ENCODE assay signal across 8 cellular contexts in genomic region chr19:10231624-10232228, GRCh38. TPM values are rescaled to one million over a fixed set of nuclear protein-coding genes. Genes with fewer than 3 reads are reported as not detected.
DNase-seq lines count a peak whose midpoint lies in the region; ATAC-seq, FAIRE-seq and TF ChIP-seq lines count a peak whose summit lies in the region.
"Had no signal": no experiment of that assay in that cellular context is flagged by ENCODE, and none has a peak within 500 bp of the region (broad histone marks: within the 10 kb centered on the region; RNA-seq: fewer than 3 reads in every experiment).

No MANE protein-coding gene starts in this region.

- ATAC-seq in stimulated activated naive B cell treated with anti-CD40 and anti-IgM and Interleukin-4, amounts not matched to agents 10 μg/mL and 1 μg/mL and 100 μg/mL, for 72 hours (replicated peaks) = no peak
- ATAC-seq in HG02588 (IDR thresholded peaks at IDR 0.05; ENCODE audit: unreplicated experiment) = no peak

- H3K27me3 Mint-ChIP-seq in activated CD4-positive, alpha-beta memory T cell treated with anti-CD3 and anti-CD28 coated beads, Interleukin-2, amount 10 ng/mL, durations not matched to agents 7 days and 5 days = no peaks in the 10 kb centered on the region
- no peaks in the 10 kb centered on the region for H3K27me3 Mint-ChIP-seq in stimulated activated naive B cell treated with anti-CD40 and anti-IgM and Interleukin-4, amounts not matched to agents 10 μg/mL and 1 μg/mL and 100 μg/mL, for 72 hours

- peak overlapping the region; percentile 78 for H3K4me3 ChIP-seq in HEK293 (ENCODE audit: low read depth, low read length)
- H3K4me3 ChIP-seq in iPS DF 6.9 (ENCODE audit: low read length) = peak overlapping the region; percentile 74; the same call in 1 of the 2 replicates

- no peak for FAIRE-seq in HTR-8/SVneo (lab: Jason Lieb, UNC)

- no peaks in the 10 kb centered on the region for H3K27me3 ChIP-seq in iPS DF 6.9 (ENCODE audit: control insufficient read depth, insufficient read depth, low read length)
- H3K27me3 ChIP-seq: foreskin keratinocyte had no signal

- H3K4me1 Mint-ChIP-seq in activated CD4-positive, alpha-beta memory T cell treated with anti-CD3 and anti-CD28 coated beads, Interleukin-2, amount 10 ng/mL, durations not matched to agents 7 days and 5 days = peaks cover 31% of the 10 kb centered on the region
- peaks cover 32 to 63% of the 10 kb centered on the region in 2 donors for H3K4me1 Mint-ChIP-seq in stimulated activated naive B cell treated with anti-CD40 and anti-IgM and Interleukin-4, amounts not matched to agents 10 μg/mL and 1 μg/mL and 100 μg/mL, for 72 hours

- TF ChIP-seq CTCF in HEK293 (tag by site-specific recombination; IDR thresholded peaks at IDR 0.05) = no peak

- H3K4me1 ChIP-seq in HEK293 (ENCODE audit: control insufficient read depth, insufficient read depth, low read length) (no peaks in the 10 kb centered on the region), iPS DF 6.9 (ENCODE audit: control insufficient read depth, insufficient read depth, low read length) (no peaks in the 10 kb centered on the region; the same call in 1 of the 2 replicates)
- H3K4me1 ChIP-seq: foreskin keratinocyte had no signal

- H3K9me3 ChIP-seq in HEK293 (ENCODE audit: control insufficient read depth, insufficient read depth, low read depth, low read length) (no peaks in the 10 kb centered on the region), iPS DF 6.9 (ENCODE audit: control insufficient read depth, insufficient read depth, low read length) (no peaks in the 10 kb centered on the region)

- POLR2A ChIA-PET in HEK293 (lab: Yijun Ruan, JAX) = interaction anchor here (0.6 to 1.4 kb wide), 9 partner anchors 8 to 632 kb away, joined by 3 to 5 read pairs (median 3); partner anchors contain the start of genes DNMT1, MRPL4 and UBL5
- POLR2A ChIA-PET in activated CD4-positive, alpha-beta memory T cell treated with anti-CD3 and anti-CD28 coated beads, Interleukin-2, amount 10 ng/mL, durations not matched to agents 7 days and 5 days (lab: Charles Lee) = interaction anchor here (1.3 kb wide), 3 partner anchors 18 to 39 kb away, joined by 3 to 4 read pairs (median 3); partner anchors contain the start of gene DNMT1

- H3K27ac Mint-ChIP-seq in activated CD4-positive, alpha-beta memory T cell treated with anti-CD3 and anti-CD28 coated beads, Interleukin-2, amount 10 ng/mL, durations not matched to agents 7 days and 5 days = peak overlapping the region; percentile 38
- peak overlapping the region; percentile 81 for H3K27ac Mint-ChIP-seq in stimulated activated naive B cell treated with anti-CD40 and anti-IgM and Interleukin-4, amounts not matched to agents 10 μg/mL and 1 μg/mL and 100 μg/mL, for 72 hours

- no peaks in the 10 kb centered on the region for H3K9me3 Mint-ChIP-seq in activated CD4-positive, alpha-beta memory T cell treated with anti-CD3 and anti-CD28 coated beads, Interleukin-2, amount 10 ng/mL, durations not matched to agents 7 days and 5 days
- H3K9me3 Mint-ChIP-seq in stimulated activated naive B cell treated with anti-CD40 and anti-IgM and Interleukin-4, amounts not matched to agents 10 μg/mL and 1 μg/mL and 100 μg/mL, for 72 hours = peaks cover 0 to 1% of the 10 kb centered on the region in 2 donors

- CTCF ChIA-PET in HEK293 (lab: Yijun Ruan, JAX) = interaction anchor here (0.7 kb wide), 2 partner anchors 10 to 90 kb away, joined by 3 to 5 read pairs; no protein-coding TSS in a partner anchor
- CTCF ChIA-PET in activated CD4-positive, alpha-beta memory T cell treated with anti-CD3 and anti-CD28 coated beads, Interleukin-2, amount 10 ng/mL, durations not matched to agents 7 days and 5 days (lab: Charles Lee) = interaction anchor here (0.9 to 3.8 kb wide), 4 partner anchors 11 to 37 kb away, joined by 3 to 19 read pairs (median 4); partner anchors contain the start of gene DNMT1

- H3K27ac ChIP-seq in HEK293 (ENCODE audit: extremely low read depth, low read depth, low read length) (no peak overlapping the region), iPS DF 6.9 (ENCODE audit: low read length) (no peak overlapping the region)

- H3K4me3 Mint-ChIP-seq in activated CD4-positive, alpha-beta memory T cell treated with anti-CD3 and anti-CD28 coated beads, Interleukin-2, amount 10 ng/mL, durations not matched to agents 7 days and 5 days = peak overlapping the region; percentile 86
- H3K4me3 Mint-ChIP-seq in stimulated activated naive B cell treated with anti-CD40 and anti-IgM and Interleukin-4, amounts not matched to agents 10 μg/mL and 1 μg/mL and 100 μg/mL, for 72 hours = peak overlapping the region; percentile 84 to 94

- DNase-seq in activated CD4-positive, alpha-beta memory T cell treated with anti-CD3 and anti-CD28 coated beads, Interleukin-2, amount 10 ng/mL, durations not matched to agents 7 days and 5 days = no peak
- DNase-seq in iPS DF 6.9 (ENCODE audit: low read depth, low spot score) (no peak), GM19238 (ENCODE audit: insufficient read length, low spot score) (no peak), HTR-8/SVneo (ENCODE audit: insufficient read length, low spot score) (no peak)
- no peak for DNase-seq in stimulated activated naive B cell treated with anti-CD40 and anti-IgM and Interleukin-4, amounts not matched to agents 10 μg/mL and 1 μg/mL and 100 μg/mL, for 72 hours
- DNase-seq: foreskin keratinocyte had no signal

- no CpG with 5 or more reads among the region's 8 CpGs for WGBS in iPS DF 6.9 (ENCODE audit: insufficient coverage, insufficient read length)

- no peaks in the 10 kb centered on the region for H3K36me3 Mint-ChIP-seq in activated CD4-positive, alpha-beta memory T cell treated with anti-CD3 and anti-CD28 coated beads, Interleukin-2, amount 10 ng/mL, durations not matched to agents 7 days and 5 days (ENCODE audit: low read depth)
- H3K36me3 Mint-ChIP-seq in stimulated activated naive B cell treated with anti-CD40 and anti-IgM and Interleukin-4, amounts not matched to agents 10 μg/mL and 1 μg/mL and 100 μg/mL, for 72 hours = peaks cover 2 to 3% of the 10 kb centered on the region in 2 donors

- no peaks in the 10 kb centered on the region for H3K36me3 ChIP-seq in HEK293 (ENCODE audit: control insufficient read depth in 2 of 2, insufficient read depth in 1 of 2, low read length in 2 of 2)
- H3K36me3 ChIP-seq in iPS DF 6.9 (ENCODE audit: control insufficient read depth, insufficient read depth, low read length) = no peaks in the 10 kb centered on the region

TF ChIP-seq in HEK293, 187 proteins besides CTCF, POLR2A, EP300 and RAD21 (continues in another document):
- TF ChIP-seq SP7 (tag by site-specific recombination; IDR thresholded peaks at IDR 0.05) (no peak), ZNF398 (tag by site-specific recombination; IDR thresholded peaks at IDR 0.05) (no peak), ZNF626 (tag by site-specific recombination; IDR thresholded peaks at IDR 0.05) (no peak), ZNF18 (tag by site-specific recombination; IDR thresholded peaks at IDR 0.05) (no peak), ZEB2 (tag by site-specific recombination; IDR thresholded peaks at IDR 0.05) (0 out of 2 replicates have a peak, but pooled peaks have one; percentile 30)

RNA-seq across cellular contexts. Expression of gene S1PR2, which starts 0.6 kb away (rescaled TPM):
- total RNA-seq in activated CD4-positive, alpha-beta memory T cell treated with anti-CD3 and anti-CD28 coated beads, Interleukin-2, amount 10 ng/mL, durations not matched to agents 7 days and 5 days = 10 to 100 TPM in 1 of 2 experiments, 1 to 10 TPM in 1; 9.5 to 10.6 TPM

RNA-seq across cellular contexts. Expression of gene MRPL4, which starts 20.3 kb away (rescaled TPM):
- total RNA-seq in activated CD4-positive, alpha-beta memory T cell treated with anti-CD3 and anti-CD28 coated beads, Interleukin-2, amount 10 ng/mL, durations not matched to agents 7 days and 5 days = 10 to 100 TPM; 55.4 to 58.6 TPM

RNA-seq across cellular contexts. Expression of gene DNMT1, which starts 37.0 kb away (rescaled TPM):
- total RNA-seq in activated CD4-positive, alpha-beta memory T cell treated with anti-CD3 and anti-CD28 coated beads, Interleukin-2, amount 10 ng/mL, durations not matched to agents 7 days and 5 days = 100 to 1,000 TPM; 314 to 331 TPM

RNA-seq across cellular contexts. Expression of gene ICAM1, which starts 39.2 kb away (rescaled TPM):
- total RNA-seq in activated CD4-positive, alpha-beta memory T cell treated with anti-CD3 and anti-CD28 coated beads, Interleukin-2, amount 10 ng/mL, durations not matched to agents 7 days and 5 days = 10 to 100 TPM; 23.8 to 24.3 TPM

RNA-seq across cellular contexts. Expression of gene ICAM4, which starts 55.0 kb away (rescaled TPM):
- total RNA-seq in activated CD4-positive, alpha-beta memory T cell treated with anti-CD3 and anti-CD28 coated beads, Interleukin-2, amount 10 ng/mL, durations not matched to agents 7 days and 5 days = 1 to 10 TPM; 1.5 to 2.0 TPM
